ENCODE assay signal across 34 cellular contexts in the genomic region with DNA sequence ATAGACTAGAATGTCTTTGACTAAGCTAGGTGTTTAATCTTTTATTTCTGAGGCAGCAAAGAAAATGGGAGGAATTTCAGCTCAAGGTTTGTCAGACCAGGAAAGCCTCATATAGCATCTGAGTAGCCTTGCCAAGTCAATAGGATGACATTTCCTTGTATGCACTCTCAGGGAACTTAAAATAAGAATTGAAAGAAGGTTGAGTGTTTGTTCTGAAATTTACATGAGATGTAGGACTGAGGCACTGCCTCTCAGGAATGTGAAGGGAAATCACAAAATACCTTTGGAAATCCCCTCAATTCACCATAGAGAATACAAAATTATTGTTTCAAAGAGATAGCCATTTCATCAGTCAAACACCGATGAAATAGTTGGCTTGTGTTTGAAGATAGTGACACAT.
"Had no signal": no experiment of that assay in that cellular context is flagged by ENCODE, and none has a peak within 500 bp of the region (broad histone marks: within the 10 kb centered on the region; RNA-seq: fewer than 3 reads in every experiment).

No MANE protein-coding gene starts in this region.

- H3K4me3 ChIP-seq: adrenal gland, body of pancreas, esophagus muscularis mucosa, gastrocnemius medialis had no signal

- H3K4me1 Mint-ChIP-seq: activated CD4-positive, alpha-beta T cell treated with anti-CD3 and anti-CD28 coated beads, Interleukin-2, amount 10 ng/mL, durations not matched to agents 24 days and 14 days; activated CD8-positive, alpha-beta memory T cell treated with anti-CD3 and anti-CD28 coated beads, Interleukin-2, amount 10 ng/mL, durations not matched to agents 7 days and 5 days; activated naive CD4-positive, alpha-beta T cell treated with anti-CD3 and anti-CD28 coated beads, Interleukin-2, amount 50 U/mL, for 24 hours; activated naive CD8-positive, alpha-beta T cell treated with anti-CD3 and anti-CD28 coated beads for 36 hours; activated naive CD8-positive, alpha-beta T cell treated with anti-CD3 and anti-CD28 coated beads, Interleukin-2, amount 50 U/mL, for 24 hours; T-helper 17 cell had no signal

- H3K4me1 ChIP-seq: adrenal gland, body of pancreas, esophagus muscularis mucosa, foreskin keratinocyte, gastrocnemius medialis had no signal

- H3K27me3 Mint-ChIP-seq: activated CD4-positive, alpha-beta memory T cell treated with anti-CD3 and anti-CD28 coated beads for 36 hours; activated CD4-positive, alpha-beta T cell treated with anti-CD3 and anti-CD28 coated beads for 36 hours; activated CD8-positive, alpha-beta memory T cell treated with anti-CD3 and anti-CD28 coated beads, Interleukin-2, amount 10 ng/mL, durations not matched to agents 7 days and 5 days; activated naive CD4-positive, alpha-beta T cell treated with anti-CD3 and anti-CD28 coated beads, Interleukin-2, amount 50 U/mL, for 24 hours; activated naive CD8-positive, alpha-beta T cell treated with anti-CD3 and anti-CD28 coated beads for 36 hours; activated naive CD8-positive, alpha-beta T cell treated with anti-CD3 and anti-CD28 coated beads, Interleukin-2, amount 50 U/mL, for 24 hours; T-helper 17 cell had no signal

- H3K36me3 Mint-ChIP-seq: activated CD4-positive, alpha-beta memory T cell treated with anti-CD3 and anti-CD28 coated beads for 36 hours; activated CD8-positive, alpha-beta memory T cell treated with anti-CD3 and anti-CD28 coated beads, Interleukin-2, amount 10 ng/mL, durations not matched to agents 7 days and 5 days; activated naive CD8-positive, alpha-beta T cell treated with anti-CD3 and anti-CD28 coated beads for 36 hours had no signal

- H3K27ac Mint-ChIP-seq: activated CD4-positive, alpha-beta memory T cell treated with anti-CD3 and anti-CD28 coated beads for 36 hours; activated CD4-positive, alpha-beta T cell treated with anti-CD3 and anti-CD28 coated beads for 36 hours; activated CD4-positive, alpha-beta T cell treated with anti-CD3 and anti-CD28 coated beads, Interleukin-2, amount 10 ng/mL, durations not matched to agents 24 days and 14 days; activated CD8-positive, alpha-beta memory T cell treated with anti-CD3 and anti-CD28 coated beads, Interleukin-2, amount 10 ng/mL, durations not matched to agents 7 days and 5 days; activated CD8-positive, alpha-beta T cell treated with anti-CD3 and anti-CD28 coated beads, Interleukin-2, amount 10 ng/mL, durations not matched to agents 7 days and 5 days; activated naive CD4-positive, alpha-beta T cell treated with anti-CD3 and anti-CD28 coated beads for 36 hours; activated naive CD4-positive, alpha-beta T cell treated with anti-CD3 and anti-CD28 coated beads, Interleukin-2, amount 50 U/mL, for 24 hours; activated naive CD8-positive, alpha-beta T cell treated with anti-CD3 and anti-CD28 coated beads for 36 hours; activated naive CD8-positive, alpha-beta T cell treated with anti-CD3 and anti-CD28 coated beads, Interleukin-2, amount 50 U/mL, for 24 hours; activated T-helper 1 cell treated with anti-CD3 and anti-CD28 coated beads, Interleukin-12 subunit alpha, Interleukin-12 subunit beta, Interleukin-2, Interleukin-4 antibody, amounts not matched to agents 30 ng/mL and 10 ng/mL and 1 ng/mL, durations not matched to agents 14 hours and 24 hours and 36 hours; activated T-helper 2 cell treated with anti-CD3 and anti-CD28 coated beads, Interferon-gamma antibody, Interleukin-2, Interleukin-4, amounts not matched to agents 10 μg/mL and 5 μg/mL and 100 μg/mL, durations not matched to agents 14 hours and 24 hours and 36 hours; endodermal cell; T-helper 17 cell; T-helper 2 cell treated with Interferon-gamma antibody and Interleukin-4, amounts not matched to agents 5 μg/mL and 100 μg/mL, for 36 hours had no signal

- DNase-seq: activated CD4-positive, alpha-beta memory T cell treated with anti-CD3 and anti-CD28 coated beads for 36 hours; activated CD4-positive, alpha-beta T cell treated with anti-CD3 and anti-CD28 coated beads for 36 hours; activated CD4-positive, alpha-beta T cell treated with anti-CD3 and anti-CD28 coated beads, Interleukin-2, amount 10 ng/mL, durations not matched to agents 24 days and 14 days; activated CD4-positive, CD25-positive, alpha-beta regulatory T cell; activated CD4-positive, CD25-positive, alpha-beta regulatory T cell treated with anti-CD3 and anti-CD28 coated beads, Interleukin-2, amount 50 U/mL, for 72 hours; activated CD8-positive, alpha-beta memory T cell treated with anti-CD3 and anti-CD28 coated beads, Interleukin-2, amount 10 ng/mL, durations not matched to agents 7 days and 5 days; activated CD8-positive, alpha-beta memory T cell treated with anti-CD3 and anti-CD28 coated beads, Interleukin-2, amount 50 U/mL, for 4 hours; activated CD8-positive, alpha-beta T cell treated with anti-CD3 and anti-CD28 coated beads, Interleukin-2, amount 10 ng/mL, durations not matched to agents 7 days and 5 days; activated effector memory CD4-positive, alpha-beta T cell treated with anti-CD3 and anti-CD28 coated beads, Interleukin-2, amount 50 U/mL, for 16 hours; activated naive CD4-positive, alpha-beta T cell treated with anti-CD3 and anti-CD28 coated beads for 36 hours; activated naive CD8-positive, alpha-beta T cell treated with anti-CD3 and anti-CD28 coated beads for 36 hours; activated naive CD8-positive, alpha-beta T cell treated with anti-CD3 and anti-CD28 coated beads, Interleukin-2, amount 50 U/mL, for 24 hours; activated T-cell treated with anti-CD3 and anti-CD28 coated beads, Interleukin-2, amount 50 U/mL, for 1 hour; activated T-cell treated with anti-CD3 and anti-CD28 coated beads, Interleukin-2, amount 50 U/mL, for 48 hours; adrenal gland; amygdala; aorta; body of pancreas; caudate nucleus; cortex of kidney; effector memory CD4-positive, alpha-beta T cell; endodermal cell; foreskin keratinocyte; gastrocnemius medialis; glutamatergic neuron; T-helper 1 cell; T-helper 17 cell; T1000; WERI-Rb-1 had no signal

- H3K4me3 Mint-ChIP-seq: activated CD4-positive, alpha-beta memory T cell treated with anti-CD3 and anti-CD28 coated beads for 36 hours; activated CD4-positive, alpha-beta T cell treated with anti-CD3 and anti-CD28 coated beads for 36 hours; activated CD4-positive, alpha-beta T cell treated with anti-CD3 and anti-CD28 coated beads, Interleukin-2, amount 10 ng/mL, durations not matched to agents 24 days and 14 days; activated CD8-positive, alpha-beta memory T cell treated with anti-CD3 and anti-CD28 coated beads, Interleukin-2, amount 10 ng/mL, durations not matched to agents 7 days and 5 days; activated CD8-positive, alpha-beta T cell treated with anti-CD3 and anti-CD28 coated beads, Interleukin-2, amount 10 ng/mL, durations not matched to agents 7 days and 5 days; activated naive CD4-positive, alpha-beta T cell treated with anti-CD3 and anti-CD28 coated beads for 36 hours; activated naive CD4-positive, alpha-beta T cell treated with anti-CD3 and anti-CD28 coated beads, Interleukin-2, amount 50 U/mL, for 24 hours; activated naive CD8-positive, alpha-beta T cell treated with anti-CD3 and anti-CD28 coated beads for 36 hours; activated naive CD8-positive, alpha-beta T cell treated with anti-CD3 and anti-CD28 coated beads, Interleukin-2, amount 50 U/mL, for 24 hours; activated T-helper 1 cell treated with anti-CD3 and anti-CD28 coated beads, Interleukin-12 subunit alpha, Interleukin-12 subunit beta, Interleukin-2, Interleukin-4 antibody, amounts not matched to agents 30 ng/mL and 10 ng/mL and 1 ng/mL, durations not matched to agents 14 hours and 24 hours and 36 hours; endodermal cell; T-helper 17 cell; T-helper 2 cell treated with Interferon-gamma antibody and Interleukin-4, amounts not matched to agents 5 μg/mL and 100 μg/mL, for 36 hours had no signal

- H3K36me3 ChIP-seq: adrenal gland, esophagus muscularis mucosa, gastrocnemius medialis, WERI-Rb-1 had no signal

- H3K27ac ChIP-seq: adrenal gland, body of pancreas, esophagus muscularis mucosa, foreskin keratinocyte, gastrocnemius medialis, WERI-Rb-1 had no signal

- H3K9me3 Mint-ChIP-seq: activated CD4-positive, alpha-beta memory T cell treated with anti-CD3 and anti-CD28 coated beads for 36 hours; activated naive CD4-positive, alpha-beta T cell treated with anti-CD3 and anti-CD28 coated beads for 36 hours; activated naive CD4-positive, alpha-beta T cell treated with anti-CD3 and anti-CD28 coated beads, Interleukin-2, amount 50 U/mL, for 24 hours; activated naive CD8-positive, alpha-beta T cell treated with anti-CD3 and anti-CD28 coated beads for 36 hours; activated naive CD8-positive, alpha-beta T cell treated with anti-CD3 and anti-CD28 coated beads, Interleukin-2, amount 50 U/mL, for 24 hours; activated T-helper 1 cell treated with anti-CD3 and anti-CD28 coated beads, Interleukin-12 subunit alpha, Interleukin-12 subunit beta, Interleukin-2, Interleukin-4 antibody, amounts not matched to agents 30 ng/mL and 10 ng/mL and 1 ng/mL, durations not matched to agents 14 hours and 24 hours and 36 hours; endodermal cell had no signal

- ATAC-seq: activated CD4-positive, alpha-beta T cell treated with anti-CD3 and anti-CD28 coated beads for 36 hours; activated CD8-positive, alpha-beta memory T cell treated with anti-CD3 and anti-CD28 coated beads, Interleukin-2, amount 10 ng/mL, durations not matched to agents 7 days and 5 days; activated CD8-positive, alpha-beta T cell treated with anti-CD3 and anti-CD28 coated beads, Interleukin-2, amount 10 ng/mL, durations not matched to agents 7 days and 5 days; activated naive CD8-positive, alpha-beta T cell treated with anti-CD3 and anti-CD28 coated beads, Interleukin-2, amount 50 U/mL, for 24 hours; body of pancreas; foreskin keratinocyte; gastrocnemius medialis; T-helper 17 cell had no signal

- H3K9me3 ChIP-seq: adrenal gland, body of pancreas, esophagus muscularis mucosa, gastrocnemius medialis had no signal

- H3K27me3 ChIP-seq: adrenal gland, body of pancreas, esophagus muscularis mucosa, foreskin keratinocyte, gastrocnemius medialis had no signal
